ENCODE assay signal across 1 cellular context in the genomic region with DNA sequence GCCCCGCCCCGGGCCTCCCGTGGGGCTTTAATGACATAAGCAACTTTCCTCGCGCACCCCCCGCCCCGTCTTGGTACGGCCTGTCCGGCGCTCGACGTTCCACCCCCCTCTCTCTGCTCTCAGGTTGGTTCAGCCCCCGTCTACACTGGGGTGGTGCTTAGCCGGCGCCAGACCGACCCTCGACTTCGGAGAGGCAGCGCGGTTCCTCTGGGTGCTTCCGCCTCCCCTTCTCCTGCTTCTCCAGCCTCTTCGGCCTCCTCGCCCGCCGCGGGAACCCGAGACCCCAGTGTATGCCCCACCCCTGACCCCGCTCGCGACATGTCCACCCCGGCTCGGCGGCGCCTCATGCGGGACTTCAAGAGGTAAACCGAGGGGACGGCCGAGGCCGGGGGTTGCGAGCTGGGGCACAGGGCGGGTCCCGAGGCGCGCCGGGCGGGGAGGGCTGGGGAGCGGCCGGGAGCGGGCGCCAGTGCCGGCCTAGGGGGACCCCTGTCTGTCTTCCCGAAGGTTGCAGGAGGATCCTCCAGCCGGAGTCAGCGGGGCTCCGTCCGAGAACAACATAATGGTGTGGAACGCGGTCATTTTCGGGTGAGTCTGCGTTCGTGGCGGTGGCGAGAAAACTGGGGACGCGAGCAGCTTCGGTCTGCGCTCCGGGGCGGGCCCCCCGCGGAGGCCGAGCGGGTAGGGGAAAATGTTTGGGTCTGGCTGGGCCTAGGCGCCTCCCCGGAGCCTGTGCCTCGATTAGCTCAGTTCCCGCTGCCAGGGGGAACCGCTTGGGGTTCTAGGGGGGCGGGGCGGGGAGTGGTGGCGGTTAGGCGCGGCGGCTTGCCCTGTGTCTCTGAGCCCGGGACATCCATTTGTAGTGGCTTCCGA.
TF ChIP-seq lines count a peak whose summit lies in the region.

A gene (plus strand): TSS at position 170 of the 873 bp plus-strand sequence. CDS start 149 bp downstream, at position 319.

TF ChIP-seq in HepG2, 621 proteins besides CTCF, POLR2A, EP300 and RAD21 (continued from another document and continues in another):
- TF ChIP-seq, protein P1, sequence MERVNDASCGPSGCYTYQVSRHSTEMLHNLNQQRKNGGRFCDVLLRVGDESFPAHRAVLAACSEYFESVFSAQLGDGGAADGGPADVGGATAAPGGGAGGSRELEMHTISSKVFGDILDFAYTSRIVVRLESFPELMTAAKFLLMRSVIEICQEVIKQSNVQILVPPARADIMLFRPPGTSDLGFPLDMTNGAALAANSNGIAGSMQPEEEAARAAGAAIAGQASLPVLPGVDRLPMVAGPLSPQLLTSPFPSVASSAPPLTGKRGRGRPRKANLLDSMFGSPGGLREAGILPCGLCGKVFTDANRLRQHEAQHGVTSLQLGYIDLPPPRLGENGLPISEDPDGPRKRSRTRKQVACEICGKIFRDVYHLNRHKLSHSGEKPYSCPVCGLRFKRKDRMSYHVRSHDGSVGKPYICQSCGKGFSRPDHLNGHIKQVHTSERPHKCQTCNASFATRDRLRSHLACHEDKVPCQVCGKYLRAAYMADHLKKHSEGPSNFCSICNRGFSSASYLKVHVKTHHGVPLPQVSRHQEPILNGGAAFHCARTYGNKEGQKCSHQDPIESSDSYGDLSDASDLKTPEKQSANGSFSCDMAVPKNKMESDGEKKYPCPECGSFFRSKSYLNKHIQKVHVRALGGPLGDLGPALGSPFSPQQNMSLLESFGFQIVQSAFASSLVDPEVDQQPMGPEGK (CRISPR knock-in tag; IDR thresholded peaks at IDR 0.05) = no peak; the same call in 1 of the 2 replicates
- TF ChIP-seq ZNF484 (CRISPR knock-in tag; IDR thresholded peaks at IDR 0.05; ENCODE audit: borderline replicate concordance, low read depth) = no peak
- no peak for TF ChIP-seq SSRP1 (CRISPR knock-in tag; IDR thresholded peaks at IDR 0.05)
- 0 out of 2 replicates have a peak, but pooled peaks have one; percentile 29 for TF ChIP-seq AHR (CRISPR knock-in tag; IDR thresholded peaks at IDR 0.05)
- peak; percentile 68 for TF ChIP-seq ASH2L (IDR thresholded peaks at IDR 0.05; ENCODE audit: insufficient read length, low read depth, low read length)
- TF ChIP-seq MXI1 (IDR thresholded peaks at IDR 0.05; ENCODE audit: borderline replicate concordance, low read depth, low read length) = no peak; the same call in 2 of the 3 replicates
- no peak for TF ChIP-seq SP1 (IDR thresholded peaks at IDR 0.05)
- TF ChIP-seq SP1 (CRISPR knock-in tag; IDR thresholded peaks at IDR 0.05) = no peak
- TF ChIP-seq KDM5B (CRISPR knock-in tag; IDR thresholded peaks at IDR 0.05; ENCODE audit: borderline replicate concordance) = no peak; the same call in 1 of the 2 replicates
- TF ChIP-seq, protein P2, sequence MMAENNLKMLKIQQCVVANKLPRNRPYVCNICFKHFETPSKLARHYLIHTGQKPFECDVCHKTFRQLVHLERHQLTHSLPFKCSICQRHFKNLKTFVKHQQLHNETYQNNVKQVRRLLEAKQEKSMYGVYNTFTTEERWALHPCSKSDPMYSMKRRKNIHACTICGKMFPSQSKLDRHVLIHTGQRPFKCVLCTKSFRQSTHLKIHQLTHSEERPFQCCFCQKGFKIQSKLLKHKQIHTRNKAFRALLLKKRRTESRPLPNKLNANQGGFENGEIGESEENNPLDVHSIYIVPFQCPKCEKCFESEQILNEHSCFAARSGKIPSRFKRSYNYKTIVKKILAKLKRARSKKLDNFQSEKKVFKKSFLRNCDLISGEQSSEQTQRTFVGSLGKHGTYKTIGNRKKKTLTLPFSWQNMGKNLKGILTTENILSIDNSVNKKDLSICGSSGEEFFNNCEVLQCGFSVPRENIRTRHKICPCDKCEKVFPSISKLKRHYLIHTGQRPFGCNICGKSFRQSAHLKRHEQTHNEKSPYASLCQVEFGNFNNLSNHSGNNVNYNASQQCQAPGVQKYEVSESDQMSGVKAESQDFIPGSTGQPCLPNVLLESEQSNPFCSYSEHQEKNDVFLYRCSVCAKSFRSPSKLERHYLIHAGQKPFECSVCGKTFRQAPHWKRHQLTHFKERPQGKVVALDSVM (CRISPR knock-in tag; IDR thresholded peaks at IDR 0.05) = peak; percentile 62
- TF ChIP-seq, protein P3, sequence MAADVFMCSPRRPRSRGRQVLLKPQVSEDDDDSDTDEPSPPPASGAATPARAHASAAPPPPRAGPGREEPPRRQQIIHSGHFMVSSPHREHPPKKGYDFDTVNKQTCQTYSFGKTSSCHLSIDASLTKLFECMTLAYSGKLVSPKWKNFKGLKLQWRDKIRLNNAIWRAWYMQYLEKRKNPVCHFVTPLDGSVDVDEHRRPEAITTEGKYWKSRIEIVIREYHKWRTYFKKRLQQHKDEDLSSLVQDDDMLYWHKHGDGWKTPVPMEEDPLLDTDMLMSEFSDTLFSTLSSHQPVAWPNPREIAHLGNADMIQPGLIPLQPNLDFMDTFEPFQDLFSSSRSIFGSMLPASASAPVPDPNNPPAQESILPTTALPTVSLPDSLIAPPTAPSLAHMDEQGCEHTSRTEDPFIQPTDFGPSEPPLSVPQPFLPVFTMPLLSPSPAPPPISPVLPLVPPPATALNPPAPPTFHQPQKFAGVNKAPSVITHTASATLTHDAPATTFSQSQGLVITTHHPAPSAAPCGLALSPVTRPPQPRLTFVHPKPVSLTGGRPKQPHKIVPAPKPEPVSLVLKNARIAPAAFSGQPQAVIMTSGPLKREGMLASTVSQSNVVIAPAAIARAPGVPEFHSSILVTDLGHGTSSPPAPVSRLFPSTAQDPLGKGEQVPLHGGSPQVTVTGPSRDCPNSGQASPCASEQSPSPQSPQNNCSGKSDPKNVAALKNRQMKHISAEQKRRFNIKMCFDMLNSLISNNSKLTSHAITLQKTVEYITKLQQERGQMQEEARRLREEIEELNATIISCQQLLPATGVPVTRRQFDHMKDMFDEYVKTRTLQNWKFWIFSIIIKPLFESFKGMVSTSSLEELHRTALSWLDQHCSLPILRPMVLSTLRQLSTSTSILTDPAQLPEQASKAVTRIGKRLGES (CRISPR knock-in tag; IDR thresholded peaks at IDR 0.05; ENCODE audit: borderline replicate concordance) = no peak
- no peak for TF ChIP-seq MYC (CRISPR knock-in tag; IDR thresholded peaks at IDR 0.05; ENCODE audit: borderline replicate concordance)
- TF ChIP-seq, protein P4, sequence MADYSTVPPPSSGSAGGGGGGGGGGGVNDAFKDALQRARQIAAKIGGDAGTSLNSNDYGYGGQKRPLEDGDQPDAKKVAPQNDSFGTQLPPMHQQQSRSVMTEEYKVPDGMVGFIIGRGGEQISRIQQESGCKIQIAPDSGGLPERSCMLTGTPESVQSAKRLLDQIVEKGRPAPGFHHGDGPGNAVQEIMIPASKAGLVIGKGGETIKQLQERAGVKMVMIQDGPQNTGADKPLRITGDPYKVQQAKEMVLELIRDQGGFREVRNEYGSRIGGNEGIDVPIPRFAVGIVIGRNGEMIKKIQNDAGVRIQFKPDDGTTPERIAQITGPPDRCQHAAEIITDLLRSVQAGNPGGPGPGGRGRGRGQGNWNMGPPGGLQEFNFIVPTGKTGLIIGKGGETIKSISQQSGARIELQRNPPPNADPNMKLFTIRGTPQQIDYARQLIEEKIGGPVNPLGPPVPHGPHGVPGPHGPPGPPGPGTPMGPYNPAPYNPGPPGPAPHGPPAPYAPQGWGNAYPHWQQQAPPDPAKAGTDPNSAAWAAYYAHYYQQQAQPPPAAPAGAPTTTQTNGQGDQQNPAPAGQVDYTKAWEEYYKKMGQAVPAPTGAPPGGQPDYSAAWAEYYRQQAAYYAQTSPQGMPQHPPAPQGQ (CRISPR knock-in tag; IDR thresholded peaks at IDR 0.05; ENCODE audit: borderline replicate concordance) = no peak
- TF ChIP-seq SP5 (CRISPR knock-in tag; IDR thresholded peaks at IDR 0.05; ENCODE audit: borderline replicate concordance, low read depth) = 0 out of 2 replicates have a peak, but pooled peaks have one; percentile 4
- TF ChIP-seq PHF8 (CRISPR knock-in tag; IDR thresholded peaks at IDR 0.05) = peak; percentile 80
- peak; percentile 33; the same call in 1 of the 2 replicates for TF ChIP-seq KDM2A (CRISPR knock-in tag; IDR thresholded peaks at IDR 0.05; ENCODE audit: borderline replicate concordance, low read depth)
- TF ChIP-seq, protein P5, sequence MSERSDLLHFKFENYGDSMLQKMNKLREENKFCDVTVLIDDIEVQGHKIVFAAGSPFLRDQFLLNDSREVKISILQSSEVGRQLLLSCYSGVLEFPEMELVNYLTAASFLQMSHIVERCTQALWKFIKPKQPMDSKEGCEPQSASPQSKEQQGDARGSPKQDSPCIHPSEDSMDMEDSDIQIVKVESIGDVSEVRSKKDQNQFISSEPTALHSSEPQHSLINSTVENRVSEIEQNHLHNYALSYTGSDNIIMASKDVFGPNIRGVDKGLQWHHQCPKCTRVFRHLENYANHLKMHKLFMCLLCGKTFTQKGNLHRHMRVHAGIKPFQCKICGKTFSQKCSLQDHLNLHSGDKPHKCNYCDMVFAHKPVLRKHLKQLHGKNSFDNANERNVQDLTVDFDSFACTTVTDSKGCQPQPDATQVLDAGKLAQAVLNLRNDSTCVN (CRISPR knock-in tag; IDR thresholded peaks at IDR 0.05; ENCODE audit: borderline replicate concordance) = no peak
- no peak for TF ChIP-seq KLF9 (CRISPR knock-in tag; IDR thresholded peaks at IDR 0.05; ENCODE audit: low read depth)
- TF ChIP-seq ERF (CRISPR knock-in tag; IDR thresholded peaks at IDR 0.05) = peak; percentile 32; the same call in 1 of the 2 replicates
- peak; percentile 67 for TF ChIP-seq GATAD1 (CRISPR knock-in tag; IDR thresholded peaks at IDR 0.05)
- TF ChIP-seq ZNF337 (CRISPR knock-in tag; IDR thresholded peaks at IDR 0.05; ENCODE audit: borderline replicate concordance, low read depth) = 0 out of 2 replicates have a peak, but pooled peaks have one; percentile 62
- TF ChIP-seq RARA (CRISPR knock-in tag; IDR thresholded peaks at IDR 0.05) = no peak
- TF ChIP-seq ZNF577 (CRISPR knock-in tag; IDR thresholded peaks at IDR 0.05; ENCODE audit: borderline replicate concordance, low read depth) = no peak
- TF ChIP-seq ZNF543 (CRISPR knock-in tag; IDR thresholded peaks at IDR 0.05) = no peak
- TF ChIP-seq KLF13 (CRISPR knock-in tag; IDR thresholded peaks at IDR 0.05) = no peak
- TF ChIP-seq ZNF772 (CRISPR knock-in tag; IDR thresholded peaks at IDR 0.05) = no peak
- TF ChIP-seq YEATS4 (CRISPR knock-in tag; IDR thresholded peaks at IDR 0.05; ENCODE audit: borderline replicate concordance) = 0 out of 2 replicates have a peak, but pooled peaks have one; percentile 16
- TF ChIP-seq, protein P6, sequence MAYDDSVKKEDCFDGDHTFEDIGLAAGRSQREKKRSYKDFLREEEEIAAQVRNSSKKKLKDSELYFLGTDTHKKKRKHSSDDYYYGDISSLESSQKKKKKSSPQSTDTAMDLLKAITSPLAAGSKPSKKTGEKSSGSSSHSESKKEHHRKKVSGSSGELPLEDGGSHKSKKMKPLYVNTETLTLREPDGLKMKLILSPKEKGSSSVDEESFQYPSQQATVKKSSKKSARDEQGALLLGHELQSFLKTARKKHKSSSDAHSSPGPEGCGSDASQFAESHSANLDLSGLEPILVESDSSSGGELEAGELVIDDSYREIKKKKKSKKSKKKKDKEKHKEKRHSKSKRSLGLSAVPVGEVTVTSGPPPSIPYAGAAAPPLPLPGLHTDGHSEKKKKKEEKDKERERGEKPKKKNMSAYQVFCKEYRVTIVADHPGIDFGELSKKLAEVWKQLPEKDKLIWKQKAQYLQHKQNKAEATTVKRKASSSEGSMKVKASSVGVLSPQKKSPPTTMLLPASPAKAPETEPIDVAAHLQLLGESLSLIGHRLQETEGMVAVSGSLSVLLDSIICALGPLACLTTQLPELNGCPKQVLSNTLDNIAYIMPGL (CRISPR knock-in tag; IDR thresholded peaks at IDR 0.05; ENCODE audit: borderline replicate concordance in 1 of 2, low read depth in 1 of 2) = peak in 1 of 2 experiments; percentile 58; a peak in 2 of 4 replicates
- TF ChIP-seq ZNF878 (CRISPR knock-in tag; IDR thresholded peaks at IDR 0.05) = peak; percentile 64
- TF ChIP-seq POGZ (CRISPR knock-in tag; IDR thresholded peaks at IDR 0.05) = peak; percentile 58
- TF ChIP-seq ZFP36 (IDR thresholded peaks at IDR 0.05; ENCODE audit: borderline replicate concordance, low read depth, low read length, partially characterized antibody) = no peak
- peak; percentile 85 for TF ChIP-seq POLR2AphosphoS5 (IDR thresholded peaks at IDR 0.05; ENCODE audit: low read depth, low read length)
- 0 out of 2 replicates have a peak, but pooled peaks have one; percentile 77 for TF ChIP-seq PCBP1 (IDR thresholded peaks at IDR 0.05; ENCODE audit: borderline replicate concordance, low read depth, low read length)
- TF ChIP-seq, protein P7, sequence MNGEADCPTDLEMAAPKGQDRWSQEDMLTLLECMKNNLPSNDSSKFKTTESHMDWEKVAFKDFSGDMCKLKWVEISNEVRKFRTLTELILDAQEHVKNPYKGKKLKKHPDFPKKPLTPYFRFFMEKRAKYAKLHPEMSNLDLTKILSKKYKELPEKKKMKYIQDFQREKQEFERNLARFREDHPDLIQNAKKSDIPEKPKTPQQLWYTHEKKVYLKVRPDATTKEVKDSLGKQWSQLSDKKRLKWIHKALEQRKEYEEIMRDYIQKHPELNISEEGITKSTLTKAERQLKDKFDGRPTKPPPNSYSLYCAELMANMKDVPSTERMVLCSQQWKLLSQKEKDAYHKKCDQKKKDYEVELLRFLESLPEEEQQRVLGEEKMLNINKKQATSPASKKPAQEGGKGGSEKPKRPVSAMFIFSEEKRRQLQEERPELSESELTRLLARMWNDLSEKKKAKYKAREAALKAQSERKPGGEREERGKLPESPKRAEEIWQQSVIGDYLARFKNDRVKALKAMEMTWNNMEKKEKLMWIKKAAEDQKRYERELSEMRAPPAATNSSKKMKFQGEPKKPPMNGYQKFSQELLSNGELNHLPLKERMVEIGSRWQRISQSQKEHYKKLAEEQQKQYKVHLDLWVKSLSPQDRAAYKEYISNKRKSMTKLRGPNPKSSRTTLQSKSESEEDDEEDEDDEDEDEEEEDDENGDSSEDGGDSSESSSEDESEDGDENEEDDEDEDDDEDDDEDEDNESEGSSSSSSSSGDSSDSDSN (CRISPR knock-in tag; IDR thresholded peaks at IDR 0.05) = peak; percentile 88
- TF ChIP-seq, protein P8, sequence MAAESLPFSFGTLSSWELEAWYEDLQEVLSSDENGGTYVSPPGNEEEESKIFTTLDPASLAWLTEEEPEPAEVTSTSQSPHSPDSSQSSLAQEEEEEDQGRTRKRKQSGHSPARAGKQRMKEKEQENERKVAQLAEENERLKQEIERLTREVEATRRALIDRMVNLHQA (CRISPR knock-in tag; IDR thresholded peaks at IDR 0.05) = no peak
- no peak for TF ChIP-seq GTF2F1 (IDR thresholded peaks at IDR 0.05; ENCODE audit: low read length)
- TF ChIP-seq SIN3A (IDR thresholded peaks at IDR 0.05; ENCODE audit: borderline replicate concordance, low read depth, low read length) = peak; percentile 64; the same call in 1 of the 2 replicates
- no peak for TF ChIP-seq EZH2 (conservative IDR thresholded peaks at IDR 0.05; ENCODE audit: low read depth, low read length)
- TF ChIP-seq, protein P9, sequence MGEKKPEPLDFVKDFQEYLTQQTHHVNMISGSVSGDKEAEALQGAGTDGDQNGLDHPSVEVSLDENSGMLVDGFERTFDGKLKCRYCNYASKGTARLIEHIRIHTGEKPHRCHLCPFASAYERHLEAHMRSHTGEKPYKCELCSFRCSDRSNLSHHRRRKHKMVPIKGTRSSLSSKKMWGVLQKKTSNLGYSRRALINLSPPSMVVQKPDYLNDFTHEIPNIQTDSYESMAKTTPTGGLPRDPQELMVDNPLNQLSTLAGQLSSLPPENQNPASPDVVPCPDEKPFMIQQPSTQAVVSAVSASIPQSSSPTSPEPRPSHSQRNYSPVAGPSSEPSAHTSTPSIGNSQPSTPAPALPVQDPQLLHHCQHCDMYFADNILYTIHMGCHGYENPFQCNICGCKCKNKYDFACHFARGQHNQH (CRISPR knock-in tag; IDR thresholded peaks at IDR 0.05) = 0 out of 2 replicates have a peak, but pooled peaks have one; percentile 14
- 0 out of 2 replicates have a peak, but pooled peaks have one; percentile 10 for TF ChIP-seq GATAD2A (CRISPR knock-in tag; IDR thresholded peaks at IDR 0.05)
